1 cellular context compared by ENCODE assay signal in the genomic region with DNA sequence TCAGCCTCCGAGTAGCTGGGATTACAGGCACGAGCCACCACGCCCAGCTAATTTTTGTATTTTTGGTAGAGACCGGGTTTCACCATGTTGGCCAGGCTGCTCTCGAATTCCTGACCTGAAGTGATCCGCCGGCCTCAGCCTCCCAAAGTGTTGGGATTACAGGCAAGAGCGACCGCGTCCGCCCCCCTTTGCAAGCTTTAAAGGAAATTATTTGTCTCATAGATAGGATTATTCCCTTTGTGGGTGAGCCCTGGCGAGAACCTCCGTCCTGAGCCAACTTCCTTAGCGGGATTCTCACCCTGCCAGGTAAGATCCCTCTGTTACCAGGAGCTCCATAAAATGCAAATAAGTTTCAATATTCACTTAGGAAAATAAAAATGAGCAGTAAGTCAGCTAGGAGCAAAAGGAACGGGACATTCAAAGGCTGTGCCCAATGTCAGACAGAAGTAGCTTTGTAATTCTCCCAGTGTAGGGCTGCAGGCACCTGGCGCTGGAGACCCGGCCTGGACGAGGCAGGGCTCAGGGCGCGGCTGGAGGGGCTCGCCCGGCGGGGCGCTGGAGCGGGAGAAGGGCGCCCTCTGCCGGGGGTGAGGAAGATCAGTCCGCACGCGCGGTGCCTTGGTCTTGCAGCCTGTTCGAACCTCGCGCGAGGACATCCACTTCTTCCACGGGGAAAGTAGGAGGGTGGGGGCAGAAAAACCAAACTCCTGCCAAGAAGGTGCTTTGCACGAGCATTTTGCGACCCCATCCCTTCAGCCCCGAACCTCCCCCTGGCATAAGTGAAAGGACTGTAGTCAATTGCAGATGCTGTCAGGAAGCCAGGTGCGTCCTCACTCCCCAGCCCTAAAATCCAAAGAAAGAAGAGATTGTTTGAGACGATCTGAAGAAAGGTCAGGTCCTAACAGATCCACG.
TF ChIP-seq lines count a peak whose summit lies in the region.

No MANE protein-coding gene starts in this region.

TF ChIP-seq in HepG2, 621 proteins besides CTCF, POLR2A, EP300 and RAD21 (continued from another document and continues in another):
- TF ChIP-seq, protein P1, sequence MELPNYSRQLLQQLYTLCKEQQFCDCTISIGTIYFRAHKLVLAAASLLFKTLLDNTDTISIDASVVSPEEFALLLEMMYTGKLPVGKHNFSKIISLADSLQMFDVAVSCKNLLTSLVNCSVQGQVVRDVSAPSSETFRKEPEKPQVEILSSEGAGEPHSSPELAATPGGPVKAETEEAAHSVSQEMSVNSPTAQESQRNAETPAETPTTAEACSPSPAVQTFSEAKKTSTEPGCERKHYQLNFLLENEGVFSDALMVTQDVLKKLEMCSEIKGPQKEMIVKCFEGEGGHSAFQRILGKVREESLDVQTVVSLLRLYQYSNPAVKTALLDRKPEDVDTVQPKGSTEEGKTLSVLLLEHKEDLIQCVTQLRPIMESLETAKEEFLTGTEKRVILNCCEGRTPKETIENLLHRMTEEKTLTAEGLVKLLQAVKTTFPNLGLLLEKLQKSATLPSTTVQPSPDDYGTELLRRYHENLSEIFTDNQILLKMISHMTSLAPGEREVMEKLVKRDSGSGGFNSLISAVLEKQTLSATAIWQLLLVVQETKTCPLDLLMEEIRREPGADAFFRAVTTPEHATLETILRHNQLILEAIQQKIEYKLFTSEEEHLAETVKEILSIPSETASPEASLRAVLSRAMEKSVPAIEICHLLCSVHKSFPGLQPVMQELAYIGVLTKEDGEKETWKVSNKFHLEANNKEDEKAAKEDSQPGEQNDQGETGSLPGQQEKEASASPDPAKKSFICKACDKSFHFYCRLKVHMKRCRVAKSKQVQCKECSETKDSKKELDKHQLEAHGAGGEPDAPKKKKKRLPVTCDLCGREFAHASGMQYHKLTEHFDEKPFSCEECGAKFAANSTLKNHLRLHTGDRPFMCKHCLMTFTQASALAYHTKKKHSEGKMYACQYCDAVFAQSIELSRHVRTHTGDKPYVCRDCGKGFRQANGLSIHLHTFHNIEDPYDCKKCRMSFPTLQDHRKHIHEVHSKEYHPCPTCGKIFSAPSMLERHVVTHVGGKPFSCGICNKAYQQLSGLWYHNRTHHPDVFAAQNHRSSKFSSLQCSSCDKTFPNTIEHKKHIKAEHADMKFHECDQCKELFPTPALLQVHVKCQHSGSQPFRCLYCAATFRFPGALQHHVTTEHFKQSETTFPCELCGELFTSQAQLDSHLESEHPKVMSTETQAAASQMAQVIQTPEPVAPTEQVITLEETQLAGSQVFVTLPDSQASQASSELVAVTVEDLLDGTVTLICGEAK (IDR thresholded peaks at IDR 0.05): no peak
- TF ChIP-seq, protein P1 (CRISPR knock-in tag; IDR thresholded peaks at IDR 0.05): no peak
- TF ChIP-seq ZNF547 (CRISPR knock-in tag; IDR thresholded peaks at IDR 0.05) (peak; percentile 78), KDM5B (CRISPR knock-in tag; IDR thresholded peaks at IDR 0.05; ENCODE audit: borderline replicate concordance) (peak; percentile 40; the same call in 1 of the 2 replicates), JUNB (CRISPR knock-in tag; IDR thresholded peaks at IDR 0.05; ENCODE audit: borderline replicate concordance) (no peak), RARA (CRISPR knock-in tag; IDR thresholded peaks at IDR 0.05) (no peak), SYNCRIP (IDR thresholded peaks at IDR 0.05; ENCODE audit: insufficient read depth, low read depth, low read length) (no peak), MIER3 (CRISPR knock-in tag; IDR thresholded peaks at IDR 0.05; ENCODE audit: borderline replicate concordance) (no peak), ZFYVE20 (CRISPR knock-in tag; IDR thresholded peaks at IDR 0.05; ENCODE audit: borderline replicate concordance, low read depth) (no peak), ARHGAP35 (CRISPR knock-in tag; IDR thresholded peaks at IDR 0.05; ENCODE audit: borderline replicate concordance) (no peak), TCF7L2 (IDR thresholded peaks at IDR 0.05; ENCODE audit: low read depth, low read length) (no peak), ZNF670 (CRISPR knock-in tag; IDR thresholded peaks at IDR 0.05; ENCODE audit: borderline replicate concordance) (no peak), FOXA1 (IDR thresholded peaks at IDR 0.05) (no peak), FOXA1 (CRISPR knock-in tag; IDR thresholded peaks at IDR 0.05) (no peak), GTF2F1 (IDR thresholded peaks at IDR 0.05; ENCODE audit: low read length) (no peak), SOX13 (IDR thresholded peaks at IDR 0.05) (no peak), SOX13 (CRISPR knock-in tag; conservative IDR thresholded peaks at IDR 0.05 in 1 of 2, IDR thresholded peaks at IDR 0.05 in 1 of 2) (peak in 1 of 2 experiments; percentile 54; a peak in 1 of 4 replicates), TBX3 (IDR thresholded peaks at IDR 0.05; ENCODE audit: borderline replicate concordance) (no peak), ZNF570 (CRISPR knock-in tag; IDR thresholded peaks at IDR 0.05; ENCODE audit: borderline replicate concordance) (no peak), ERF (CRISPR knock-in tag; IDR thresholded peaks at IDR 0.05) (no peak), FOSL2 (CRISPR knock-in tag; IDR thresholded peaks at IDR 0.05) (no peak; the same call in 1 of the 2 replicates), TBP (CRISPR knock-in tag; IDR thresholded peaks at IDR 0.05) (no peak), ZNF724P (CRISPR knock-in tag; IDR thresholded peaks at IDR 0.05; ENCODE audit: borderline replicate concordance) (no peak), ZNF33B (CRISPR knock-in tag; IDR thresholded peaks at IDR 0.05) (no peak), SAFB2 (CRISPR knock-in tag; IDR thresholded peaks at IDR 0.05; ENCODE audit: borderline replicate concordance, low read depth) (no peak), TEAD2 (CRISPR knock-in tag; IDR thresholded peaks at IDR 0.05) (no peak), ZNF562 (CRISPR knock-in tag; IDR thresholded peaks at IDR 0.05; ENCODE audit: borderline replicate concordance) (no peak)
- TF ChIP-seq, protein P2, sequence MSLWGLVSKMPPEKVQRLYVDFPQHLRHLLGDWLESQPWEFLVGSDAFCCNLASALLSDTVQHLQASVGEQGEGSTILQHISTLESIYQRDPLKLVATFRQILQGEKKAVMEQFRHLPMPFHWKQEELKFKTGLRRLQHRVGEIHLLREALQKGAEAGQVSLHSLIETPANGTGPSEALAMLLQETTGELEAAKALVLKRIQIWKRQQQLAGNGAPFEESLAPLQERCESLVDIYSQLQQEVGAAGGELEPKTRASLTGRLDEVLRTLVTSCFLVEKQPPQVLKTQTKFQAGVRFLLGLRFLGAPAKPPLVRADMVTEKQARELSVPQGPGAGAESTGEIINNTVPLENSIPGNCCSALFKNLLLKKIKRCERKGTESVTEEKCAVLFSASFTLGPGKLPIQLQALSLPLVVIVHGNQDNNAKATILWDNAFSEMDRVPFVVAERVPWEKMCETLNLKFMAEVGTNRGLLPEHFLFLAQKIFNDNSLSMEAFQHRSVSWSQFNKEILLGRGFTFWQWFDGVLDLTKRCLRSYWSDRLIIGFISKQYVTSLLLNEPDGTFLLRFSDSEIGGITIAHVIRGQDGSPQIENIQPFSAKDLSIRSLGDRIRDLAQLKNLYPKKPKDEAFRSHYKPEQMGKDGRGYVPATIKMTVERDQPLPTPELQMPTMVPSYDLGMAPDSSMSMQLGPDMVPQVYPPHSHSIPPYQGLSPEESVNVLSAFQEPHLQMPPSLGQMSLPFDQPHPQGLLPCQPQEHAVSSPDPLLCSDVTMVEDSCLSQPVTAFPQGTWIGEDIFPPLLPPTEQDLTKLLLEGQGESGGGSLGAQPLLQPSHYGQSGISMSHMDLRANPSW (CRISPR knock-in tag; IDR thresholded peaks at IDR 0.05; ENCODE audit: borderline replicate concordance): no peak
- TF ChIP-seq, protein P3, sequence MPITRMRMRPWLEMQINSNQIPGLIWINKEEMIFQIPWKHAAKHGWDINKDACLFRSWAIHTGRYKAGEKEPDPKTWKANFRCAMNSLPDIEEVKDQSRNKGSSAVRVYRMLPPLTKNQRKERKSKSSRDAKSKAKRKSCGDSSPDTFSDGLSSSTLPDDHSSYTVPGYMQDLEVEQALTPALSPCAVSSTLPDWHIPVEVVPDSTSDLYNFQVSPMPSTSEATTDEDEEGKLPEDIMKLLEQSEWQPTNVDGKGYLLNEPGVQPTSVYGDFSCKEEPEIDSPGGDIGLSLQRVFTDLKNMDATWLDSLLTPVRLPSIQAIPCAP (CRISPR knock-in tag; IDR thresholded peaks at IDR 0.05; ENCODE audit: low read depth): no peak
- TF ChIP-seq, protein P4, sequence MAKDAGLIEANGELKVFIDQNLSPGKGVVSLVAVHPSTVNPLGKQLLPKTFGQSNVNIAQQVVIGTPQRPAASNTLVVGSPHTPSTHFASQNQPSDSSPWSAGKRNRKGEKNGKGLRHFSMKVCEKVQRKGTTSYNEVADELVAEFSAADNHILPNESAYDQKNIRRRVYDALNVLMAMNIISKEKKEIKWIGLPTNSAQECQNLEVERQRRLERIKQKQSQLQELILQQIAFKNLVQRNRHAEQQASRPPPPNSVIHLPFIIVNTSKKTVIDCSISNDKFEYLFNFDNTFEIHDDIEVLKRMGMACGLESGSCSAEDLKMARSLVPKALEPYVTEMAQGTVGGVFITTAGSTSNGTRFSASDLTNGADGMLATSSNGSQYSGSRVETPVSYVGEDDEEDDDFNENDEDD (CRISPR knock-in tag; IDR thresholded peaks at IDR 0.05; ENCODE audit: borderline replicate concordance): peak; percentile 31; the same call in 1 of the 2 replicates
- TF ChIP-seq, protein P5, sequence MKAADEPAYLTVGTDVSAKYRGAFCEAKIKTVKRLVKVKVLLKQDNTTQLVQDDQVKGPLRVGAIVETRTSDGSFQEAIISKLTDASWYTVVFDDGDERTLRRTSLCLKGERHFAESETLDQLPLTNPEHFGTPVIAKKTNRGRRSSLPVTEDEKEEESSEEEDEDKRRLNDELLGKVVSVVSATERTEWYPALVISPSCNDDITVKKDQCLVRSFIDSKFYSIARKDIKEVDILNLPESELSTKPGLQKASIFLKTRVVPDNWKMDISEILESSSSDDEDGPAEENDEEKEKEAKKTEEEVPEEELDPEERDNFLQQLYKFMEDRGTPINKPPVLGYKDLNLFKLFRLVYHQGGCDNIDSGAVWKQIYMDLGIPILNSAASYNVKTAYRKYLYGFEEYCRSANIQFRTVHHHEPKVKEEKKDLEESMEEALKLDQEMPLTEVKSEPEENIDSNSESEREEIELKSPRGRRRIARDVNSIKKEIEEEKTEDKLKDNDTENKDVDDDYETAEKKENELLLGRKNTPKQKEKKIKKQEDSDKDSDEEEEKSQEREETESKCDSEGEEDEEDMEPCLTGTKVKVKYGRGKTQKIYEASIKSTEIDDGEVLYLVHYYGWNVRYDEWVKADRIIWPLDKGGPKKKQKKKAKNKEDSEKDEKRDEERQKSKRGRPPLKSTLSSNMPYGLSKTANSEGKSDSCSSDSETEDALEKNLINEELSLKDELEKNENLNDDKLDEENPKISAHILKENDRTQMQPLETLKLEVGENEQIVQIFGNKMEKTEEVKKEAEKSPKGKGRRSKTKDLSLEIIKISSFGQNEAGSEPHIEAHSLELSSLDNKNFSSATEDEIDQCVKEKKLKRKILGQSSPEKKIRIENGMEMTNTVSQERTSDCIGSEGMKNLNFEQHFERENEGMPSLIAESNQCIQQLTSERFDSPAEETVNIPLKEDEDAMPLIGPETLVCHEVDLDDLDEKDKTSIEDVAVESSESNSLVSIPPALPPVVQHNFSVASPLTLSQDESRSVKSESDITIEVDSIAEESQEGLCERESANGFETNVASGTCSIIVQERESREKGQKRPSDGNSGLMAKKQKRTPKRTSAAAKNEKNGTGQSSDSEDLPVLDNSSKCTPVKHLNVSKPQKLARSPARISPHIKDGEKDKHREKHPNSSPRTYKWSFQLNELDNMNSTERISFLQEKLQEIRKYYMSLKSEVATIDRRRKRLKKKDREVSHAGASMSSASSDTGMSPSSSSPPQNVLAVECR (CRISPR knock-in tag; IDR thresholded peaks at IDR 0.05; ENCODE audit: borderline replicate concordance): no peak
- TF ChIP-seq, protein P6, sequence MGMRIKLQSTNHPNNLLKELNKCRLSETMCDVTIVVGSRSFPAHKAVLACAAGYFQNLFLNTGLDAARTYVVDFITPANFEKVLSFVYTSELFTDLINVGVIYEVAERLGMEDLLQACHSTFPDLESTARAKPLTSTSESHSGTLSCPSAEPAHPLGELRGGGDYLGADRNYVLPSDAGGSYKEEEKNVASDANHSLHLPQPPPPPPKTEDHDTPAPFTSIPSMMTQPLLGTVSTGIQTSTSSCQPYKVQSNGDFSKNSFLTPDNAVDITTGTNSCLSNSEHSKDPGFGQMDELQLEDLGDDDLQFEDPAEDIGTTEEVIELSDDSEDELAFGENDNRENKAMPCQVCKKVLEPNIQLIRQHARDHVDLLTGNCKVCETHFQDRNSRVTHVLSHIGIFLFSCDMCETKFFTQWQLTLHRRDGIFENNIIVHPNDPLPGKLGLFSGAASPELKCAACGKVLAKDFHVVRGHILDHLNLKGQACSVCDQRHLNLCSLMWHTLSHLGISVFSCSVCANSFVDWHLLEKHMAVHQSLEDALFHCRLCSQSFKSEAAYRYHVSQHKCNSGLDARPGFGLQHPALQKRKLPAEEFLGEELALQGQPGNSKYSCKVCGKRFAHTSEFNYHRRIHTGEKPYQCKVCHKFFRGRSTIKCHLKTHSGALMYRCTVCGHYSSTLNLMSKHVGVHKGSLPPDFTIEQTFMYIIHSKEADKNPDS (CRISPR knock-in tag; IDR thresholded peaks at IDR 0.05): no peak
- TF ChIP-seq, protein P7, sequence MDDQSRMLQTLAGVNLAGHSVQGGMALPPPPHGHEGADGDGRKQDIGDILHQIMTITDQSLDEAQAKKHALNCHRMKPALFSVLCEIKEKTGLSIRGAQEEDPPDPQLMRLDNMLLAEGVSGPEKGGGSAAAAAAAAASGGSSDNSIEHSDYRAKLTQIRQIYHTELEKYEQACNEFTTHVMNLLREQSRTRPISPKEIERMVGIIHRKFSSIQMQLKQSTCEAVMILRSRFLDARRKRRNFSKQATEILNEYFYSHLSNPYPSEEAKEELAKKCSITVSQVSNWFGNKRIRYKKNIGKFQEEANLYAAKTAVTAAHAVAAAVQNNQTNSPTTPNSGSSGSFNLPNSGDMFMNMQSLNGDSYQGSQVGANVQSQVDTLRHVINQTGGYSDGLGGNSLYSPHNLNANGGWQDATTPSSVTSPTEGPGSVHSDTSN (CRISPR knock-in tag; IDR thresholded peaks at IDR 0.05; ENCODE audit: borderline replicate concordance): no peak
